Comparison of ENCODE assay signal across 8 cellular contexts in genomic region chr20:43514062-43514971, GRCh38. TPM values are rescaled to one million over a fixed set of nuclear protein-coding genes. Genes with fewer than 3 reads are reported as not detected.
DNase-seq lines count a peak whose midpoint lies in the region; ATAC-seq and TF ChIP-seq lines count a peak whose summit lies in the region.

No MANE protein-coding gene starts in this region.

- in situ Hi-C loops in astrocyte of the cerebellum (cut with HindIII; ENCODE audit: low sequenced_read_pairs) = no loop called here

- peak overlapping the region; percentile 70 for H3K27ac ChIP-seq in hepatocyte
- H3K27ac ChIP-seq in aorta (ENCODE audit: low read depth in 1 of 2, low read length in 2 of 2) = no peak overlapping the region

- peak overlapping the region; percentile 60 for H3K4me3 ChIP-seq in astrocyte of the cerebellum (ENCODE audit: low read depth, low read length)
- peak overlapping the region; percentile 25 for H3K4me3 ChIP-seq in hepatocyte
- H3K4me3 ChIP-seq in aorta (ENCODE audit: low read length in 2 of 2) = peak overlapping the region in 1 of 2 donors; percentile 16

- ATAC-seq in HG02759 (IDR thresholded peaks at IDR 0.05; ENCODE audit: unreplicated experiment) = peak; percentile 85
- peak; percentile 96 for ATAC-seq in aorta (ENCODE audit: low FRiP score)

- H3K4me2 ChIP-seq in hepatocyte = peak overlapping the region; percentile 76

- peaks cover 10% of the 10 kb centered on the region for H3K4me1 Mint-ChIP-seq in T-helper 2 cell treated with Interferon-gamma antibody and Interleukin-4, amounts not matched to agents 5 μg/mL and 100 μg/mL, for 36 hours (ENCODE audit: low read depth)

- no peaks in the 10 kb centered on the region for H3K9me3 Mint-ChIP-seq in T-helper 2 cell treated with Interferon-gamma antibody and Interleukin-4, amounts not matched to agents 5 μg/mL and 100 μg/mL, for 36 hours

- intact Hi-C loops in aorta (cut with DNase I) = loop anchor here in 1 of 2 donors (5.0 kb wide), 1 partner anchor 57 kb away; the partner anchor contains the start of gene SRSF6

- no peaks in the 10 kb centered on the region for H3K36me3 Mint-ChIP-seq in T-helper 2 cell treated with Interferon-gamma antibody and Interleukin-4, amounts not matched to agents 5 μg/mL and 100 μg/mL, for 36 hours (ENCODE audit: low read depth)

- no peaks in the 10 kb centered on the region for H3K9me3 ChIP-seq in hepatocyte (ENCODE audit: low read depth)
- no peaks in the 10 kb centered on the region for H3K9me3 ChIP-seq in aorta (ENCODE audit: control insufficient read depth, low read length)

- H3K27ac Mint-ChIP-seq in T-helper 2 cell treated with Interferon-gamma antibody and Interleukin-4, amounts not matched to agents 5 μg/mL and 100 μg/mL, for 36 hours = peak overlapping the region; percentile 95

- no peaks in the 10 kb centered on the region for H3K9me2 ChIP-seq in hepatocyte (replicated peaks; ENCODE audit: insufficient read depth)

- 40% methylated on average over 39 of the region's 53 CpGs for WGBS in hepatocyte (ENCODE audit: low lambda C conversion rate, missing lambda C conversion rate)
- WGBS in aorta, 2 donors = 43 to 54% methylated on average over 53 of the region's 53 CpGs

- H3K27me3 ChIP-seq in hepatocyte = no peaks in the 10 kb centered on the region
- H3K27me3 ChIP-seq in aorta (ENCODE audit: control insufficient read depth in 1 of 2, insufficient read depth in 2 of 2, low read length in 1 of 2) = no peaks in the 10 kb centered on the region

- peak; percentile 42 for TF ChIP-seq CTCF in GM12874 (IDR thresholded peaks at IDR 0.05; ENCODE audit: insufficient read depth, low read depth, low read length)
- TF ChIP-seq CTCF in astrocyte of the cerebellum (IDR thresholded peaks at IDR 0.05; ENCODE audit: low read depth, low read length, missing control alignments) = no peak
- TF ChIP-seq CTCF in hepatocyte (IDR thresholded peaks at IDR 0.05; ENCODE audit: poor library complexity) = peak; percentile 29

- no peaks in the 10 kb centered on the region for H3K4me1 ChIP-seq in hepatocyte (ENCODE audit: insufficient read depth)
- H3K4me1 ChIP-seq in aorta (ENCODE audit: control insufficient read depth in 1 of 2, insufficient read depth in 2 of 2, low read length in 2 of 2) = no peaks in the 10 kb centered on the region

- H3K79me2 ChIP-seq in hepatocyte = no peaks in the 10 kb centered on the region

- peak; percentile 89 for DNase-seq in NCI-H1417 treated with DMSO at 0.1 percent for 48 hours (lab: John Stamatoyannopoulos, UW)
- DNase-seq in T-helper 2 cell treated with Interferon-gamma antibody and Interleukin-4, amounts not matched to agents 5 μg/mL and 100 μg/mL, for 36 hours (ENCODE audit: low spot score) = peak; percentile 92
- peak; percentile 96 for DNase-seq in astrocyte of the cerebellum (ENCODE audit: low read depth)
- DNase-seq in hepatocyte (ENCODE audit: low spot score) = peak; percentile 99
- peak; percentile 95 for DNase-seq in renal cortical epithelial cell (ENCODE audit: low read depth)
- DNase-seq in aorta = peak; percentile 97 to 99

- peak overlapping the region; percentile 96 for H3K4me3 Mint-ChIP-seq in T-helper 2 cell treated with Interferon-gamma antibody and Interleukin-4, amounts not matched to agents 5 μg/mL and 100 μg/mL, for 36 hours

- no peaks in the 10 kb centered on the region for H4K20me1 ChIP-seq in hepatocyte (ENCODE audit: insufficient read depth, poor library complexity, severe bottlenecking)

- H3K27me3 Mint-ChIP-seq in T-helper 2 cell treated with Interferon-gamma antibody and Interleukin-4, amounts not matched to agents 5 μg/mL and 100 μg/mL, for 36 hours (ENCODE audit: low read depth) = peaks cover 4% of the 10 kb centered on the region

- H3K36me3 ChIP-seq in hepatocyte (replicated peaks; ENCODE audit: insufficient read depth, low read depth) = no peaks in the 10 kb centered on the region
- H3K36me3 ChIP-seq in aorta (ENCODE audit: control insufficient read depth in 1 of 2, insufficient read depth in 2 of 2, low read length in 1 of 2) = no peaks in the 10 kb centered on the region

- H2AFZ ChIP-seq in hepatocyte = peak overlapping the region; percentile 49

RNA-seq across cellular contexts. Expression of gene L3MBTL1, which starts 6.8 kb away (rescaled TPM):
- total RNA-seq in hepatocyte = 6.2 and 7.9 TPM in 2 replicates
- polyA plus RNA-seq in hepatocyte = 7.5 and 14.6 TPM in 2 replicates
- 3.3 and 10.9 TPM in 2 replicates for total RNA-seq in renal cortical epithelial cell
- 10 to 100 TPM; 14.3 to 24.3 TPM for total RNA-seq in aorta
- polyA plus RNA-seq in aorta = 10 to 100 TPM in 1 of 2 donors, 1 to 10 TPM in 1; 2.9 to 11.6 TPM

RNA-seq across cellular contexts. Expression of gene SGK2, which starts 44.5 kb away (rescaled TPM):
- total RNA-seq in hepatocyte (20.6 and 21.2 TPM in 2 replicates), renal cortical epithelial cell (13.4 and 39.4 TPM in 2 replicates), aorta (1 to 10 TPM; 2.7 to 3.4 TPM)
- polyA plus RNA-seq in hepatocyte (8.8 and 12.5 TPM in 2 replicates), aorta (1 to 10 TPM; 2.7 to 5.0 TPM)

RNA-seq across cellular contexts. Expression of gene SRSF6, which starts 56.6 kb away (rescaled TPM):
- total RNA-seq in hepatocyte (83.6 and 90.7 TPM in 2 replicates), renal cortical epithelial cell (59.6 and 79.9 TPM in 2 replicates), aorta (100 to 1,000 TPM in 1 of 2 donors, 10 to 100 TPM in 1; 92.2 to 135 TPM)
- polyA plus RNA-seq in hepatocyte (31.0 and 38.0 TPM in 2 replicates), aorta (10 to 100 TPM; 26.7 to 90.4 TPM)
